In the genomic region with DNA sequence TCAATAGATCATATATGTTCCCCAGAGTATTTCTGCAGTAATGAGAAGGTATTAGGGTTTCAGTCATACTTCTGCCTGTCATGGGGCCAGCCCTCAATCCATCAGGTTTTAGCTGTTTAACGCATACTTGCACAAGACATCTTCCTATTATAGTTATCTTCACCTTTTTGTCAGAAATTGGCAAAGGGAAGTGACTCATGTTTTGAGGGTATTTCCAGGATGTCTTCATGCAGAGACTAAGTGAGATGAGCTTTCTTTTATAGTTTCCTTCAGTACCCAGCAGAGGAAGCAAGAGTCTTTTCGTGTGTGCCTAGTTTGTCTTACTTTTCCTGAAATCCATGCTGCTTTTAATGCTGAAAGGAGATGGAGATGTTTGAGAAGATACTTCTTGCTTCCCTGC, we compare ENCODE assay signal across 9 cellular contexts. TPM values are rescaled to one million over a fixed set of nuclear protein-coding genes. Genes with fewer than 3 reads are reported as not detected.
DNase-seq lines count a peak whose midpoint lies in the region; ATAC-seq and TF ChIP-seq lines count a peak whose summit lies in the region.
"Had no signal": no experiment of that assay in that cellular context is flagged by ENCODE, and none has a peak within 500 bp of the region (broad histone marks: within the 10 kb centered on the region; RNA-seq: fewer than 3 reads in every experiment).

No MANE protein-coding gene starts in this region.

- peak overlapping the region; percentile 82 to 96 (median 92) for H3K27ac Mint-ChIP-seq in CD4-positive, CD25-positive, alpha-beta regulatory T cell

- peak; percentile 88 to 94 for ATAC-seq in CD4-positive, CD25-positive, alpha-beta regulatory T cell (ENCODE audit: low read depth in 2 of 2)
- ATAC-seq in GM21381 (IDR thresholded peaks at IDR 0.05; ENCODE audit: unreplicated experiment) (peak; percentile 66), HG03575 (IDR thresholded peaks at IDR 0.05; ENCODE audit: extremely low read depth, insufficient number of reproducible peaks, low FRiP score, unreplicated experiment) (peak; percentile 42), gastroesophageal sphincter (no peak)

- H3K27ac ChIP-seq in CD4-positive, CD25-positive, alpha-beta regulatory T cell (ENCODE audit: insufficient read depth, low read length, poor library complexity, severe bottlenecking): peak overlapping the region; percentile 82
- H3K27ac ChIP-seq in brain microvascular endothelial cell (no peak overlapping the region), esophagus squamous epithelium (no peak overlapping the region), gastroesophageal sphincter (no peak overlapping the region)
- H3K27ac ChIP-seq: parathyroid adenoma had no signal

- peaks cover 44% of the 10 kb centered on the region for H3K36me3 ChIP-seq in CD4-positive, CD25-positive, alpha-beta regulatory T cell (ENCODE audit: control insufficient read depth, insufficient read depth, low read length)
- H3K36me3 ChIP-seq in brain microvascular endothelial cell (replicated peaks) (peaks cover 3% of the 10 kb centered on the region), esophagus squamous epithelium (peaks cover 0 to 90% (median 0%) of the 10 kb centered on the region in 3 donors), gastroesophageal sphincter (peaks cover 0 to 81% of the 10 kb centered on the region in 2 donors)

- TF ChIP-seq CTCF in brain microvascular endothelial cell (IDR thresholded peaks at IDR 0.05; ENCODE audit: low read depth, low read length, missing control alignments): no peak
- TF ChIP-seq CTCF in esophagus squamous epithelium (IDR thresholded peaks at IDR 0.05): no peak
- no peak for TF ChIP-seq CTCF in gastroesophageal sphincter (IDR thresholded peaks at IDR 0.05)

- peaks cover 18% of the 10 kb centered on the region for H3K36me3 Mint-ChIP-seq in CD4-positive, CD25-positive, alpha-beta regulatory T cell

- in situ Hi-C loops in brain microvascular endothelial cell (cut with HindIII; ENCODE audit: low pct_ligation_motif_present, low sequenced_read_pairs): no loop called here

- WGBS in esophagus squamous epithelium, 2 donors: 27 to 58% methylated on average over 2 of the region's 2 CpGs
- 58 to 67% methylated on average over 1 to 2 of the region's 2 CpGs for WGBS in gastroesophageal sphincter (ENCODE audit: low coverage in 1 of 2), 2 donors

- peaks cover 15% of the 10 kb centered on the region for H3K4me1 ChIP-seq in CD4-positive, CD25-positive, alpha-beta regulatory T cell (ENCODE audit: control insufficient read depth, insufficient read depth, low read length, poor library complexity, severe bottlenecking)
- H3K4me1 ChIP-seq in esophagus squamous epithelium: no peaks in the 10 kb centered on the region
- H3K4me1 ChIP-seq in gastroesophageal sphincter: no peaks in the 10 kb centered on the region
- H3K4me1 ChIP-seq: parathyroid adenoma had no signal

- no peaks in the 10 kb centered on the region for H3K9me3 Mint-ChIP-seq in CD4-positive, CD25-positive, alpha-beta regulatory T cell

- H3K4me3 ChIP-seq in CD4-positive, CD25-positive, alpha-beta regulatory T cell (ENCODE audit: low read depth, low read length): peak overlapping the region; percentile 72
- no peak overlapping the region for H3K4me3 ChIP-seq in brain microvascular endothelial cell (ENCODE audit: low read depth, low read length)
- no peak overlapping the region for H3K4me3 ChIP-seq in esophagus squamous epithelium
- no peak overlapping the region for H3K4me3 ChIP-seq in gastroesophageal sphincter

- DNase-seq in CD4-positive, CD25-positive, alpha-beta regulatory T cell: peak in 2 of 3 donors; percentile 24 to 68
- DNase-seq in brain microvascular endothelial cell (peak; percentile 20), esophagus squamous epithelium (lab: John Stamatoyannopoulos, UW) (no peak), NCI-H510A (lab: John Stamatoyannopoulos, UW) (no peak), COLO829 (ENCODE audit: low spot score) (no peak)

- H3K27me3 Mint-ChIP-seq in CD4-positive, CD25-positive, alpha-beta regulatory T cell: no peaks in the 10 kb centered on the region

- intact Hi-C loops in esophagus squamous epithelium (cut with DNase I): no loop called here

- H3K9me3 ChIP-seq in CD4-positive, CD25-positive, alpha-beta regulatory T cell (ENCODE audit: control insufficient read depth in 2 of 2, low read length in 2 of 2): no peaks in the 10 kb centered on the region
- H3K9me3 ChIP-seq in esophagus squamous epithelium (no peaks in the 10 kb centered on the region), gastroesophageal sphincter (no peaks in the 10 kb centered on the region)

- no peak for TF ChIP-seq EP300 in gastroesophageal sphincter (IDR thresholded peaks at IDR 0.05)

- TF ChIP-seq POLR2A in esophagus squamous epithelium (IDR thresholded peaks at IDR 0.05) (no peak), gastroesophageal sphincter (IDR thresholded peaks at IDR 0.05) (no peak)

- H3K4me1 Mint-ChIP-seq in CD4-positive, CD25-positive, alpha-beta regulatory T cell: peaks cover 9 to 24% (median 19%) of the 10 kb centered on the region in 4 donors

- no peaks in the 10 kb centered on the region for H3K27me3 ChIP-seq in CD4-positive, CD25-positive, alpha-beta regulatory T cell (ENCODE audit: control insufficient read depth, insufficient read depth, low read length)
- no peaks in the 10 kb centered on the region for H3K27me3 ChIP-seq in brain microvascular endothelial cell (replicated peaks)
- no peaks in the 10 kb centered on the region for H3K27me3 ChIP-seq in esophagus squamous epithelium
- H3K27me3 ChIP-seq in gastroesophageal sphincter: no peaks in the 10 kb centered on the region

- peak overlapping the region; percentile 58 to 83 (median 68) for H3K4me3 Mint-ChIP-seq in CD4-positive, CD25-positive, alpha-beta regulatory T cell

RNA-seq across cellular contexts. Expression of a gene that starts 9.5 kb away (rescaled TPM):
- total RNA-seq in CD4-positive, CD25-positive, alpha-beta regulatory T cell: 11.1 TPM
- polyA plus RNA-seq in CD4-positive, CD25-positive, alpha-beta regulatory T cell: 10 to 100 TPM; 13.4 to 19.2 (median 16.3) TPM
- 10 to 100 TPM; 19.3 to 34.8 (median 24.9) TPM for total RNA-seq in esophagus squamous epithelium
- 10 to 100 TPM in 2 of 4 donors, 1 to 10 TPM in 2; 7.7 to 12.6 (median 9.8) TPM for total RNA-seq in gastroesophageal sphincter

RNA-seq across cellular contexts. Expression of a gene that starts 44.4 kb away (rescaled TPM):
- not detected for total RNA-seq in CD4-positive, CD25-positive, alpha-beta regulatory T cell
- not detected for polyA plus RNA-seq in CD4-positive, CD25-positive, alpha-beta regulatory T cell
- total RNA-seq in esophagus squamous epithelium (not detected), gastroesophageal sphincter (under 1 TPM in 1 of 4 donors, not detected in 3; 0.31 TPM)

Comparison
In these comparisons a context has a peak if more than half of its experiments do, and no peak if none do; other contexts are left out.
1. DNase-seq: peak in CD4-positive, CD25-positive, alpha-beta regulatory T cell (2 of 3) and brain microvascular endothelial cell (single experiment); none in esophagus squamous epithelium (single experiment), NCI-H510A (single experiment) and COLO829 (single experiment).